Comparison of ENCODE assay signal across 30 cellular contexts in the genomic region with DNA sequence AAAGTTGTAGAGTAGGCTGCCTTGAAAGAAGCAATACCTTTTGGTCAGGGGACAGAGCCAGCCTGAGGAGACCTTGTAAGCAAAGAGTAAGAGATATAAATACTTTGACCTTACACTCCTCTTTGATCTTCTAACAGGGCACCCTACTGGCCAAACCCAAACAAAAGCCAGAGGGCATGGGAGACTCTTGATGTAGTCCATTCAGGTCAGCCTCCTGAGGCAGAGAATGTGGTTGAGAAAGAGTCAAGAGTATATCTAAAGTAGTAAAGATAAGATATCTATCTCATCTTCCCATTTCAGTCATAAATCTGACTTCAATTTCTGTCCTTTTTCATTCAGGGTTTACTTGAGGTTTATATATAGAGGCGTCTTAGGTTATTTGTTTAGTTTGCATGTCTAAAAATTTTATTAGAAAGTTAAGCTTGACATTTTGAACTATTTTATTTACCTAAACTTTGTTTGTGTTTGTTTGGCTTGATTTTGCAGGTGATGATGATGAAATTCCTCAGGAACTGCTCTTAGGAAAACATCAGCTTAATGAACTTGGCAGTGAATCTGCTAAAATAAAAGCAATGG.
A peak's percentile ranks its signal among the peaks of the same experiment; 100 is the strongest.
DNase-seq lines count a peak whose midpoint lies in the region; ATAC-seq, FAIRE-seq and TF ChIP-seq lines count a peak whose summit lies in the region.
"Had no signal": no experiment of that assay in that cellular context is flagged by ENCODE, and none has a peak within 500 bp of the region (broad histone marks: within the 10 kb centered on the region; RNA-seq: fewer than 3 reads in every experiment).

No MANE protein-coding gene starts in this region.

- no peaks in the 10 kb centered on the region for H3K79me2 ChIP-seq in K562 (ENCODE audit: control insufficient read depth, insufficient read depth, low read length)

- no peak for DNase-seq in activated T-cell treated with anti-CD3 and anti-CD28 coated beads, Interleukin-2, amount 50 U/mL, for 24 hours
- no peak for DNase-seq in activated T-cell treated with anti-CD3 and anti-CD28 coated beads, Interleukin-2, amount 50 U/mL, for 4 hours
- peak; percentile 11 for DNase-seq in LoVo (ENCODE audit: low spot score)
- no peak for DNase-seq in K562 (ENCODE audit: extremely low read depth in 1 of 4, low spot score in 3 of 4)
- no peak for DNase-seq in naive thymus-derived CD4-positive, alpha-beta T cell
- DNase-seq in HTR-8/SVneo (ENCODE audit: insufficient read length, low spot score), result no peak
- no peak for DNase-seq in Kasumi-1 (lab: John Stamatoyannopoulos, UW)
- DNase-seq in NCI-H1694 (lab: John Stamatoyannopoulos, UW), result no peak
- DNase-seq: activated CD4-positive, alpha-beta T cell treated with anti-CD3 and anti-CD28 coated beads for 48 hours; glutamatergic neuron; left cardiac atrium; midbrain; NCI-H1436 treated with DMSO at 0.1 percent for 48 hours; NCI-H510A treated with DMSO at 0.1 percent for 48 hours; Peyer's patch; SJCRH30; stimulated activated CD4-positive, alpha-beta T cell treated with anti-CD3 and anti-CD28 coated beads, Interleukin-2, amount 100 ng/mL, for 24 hours had no signal

- H3K4me1 ChIP-seq in K562 (replicated peaks in 1 of 2; ENCODE audit: control insufficient read depth in 2 of 2, insufficient read depth in 2 of 2, low read length in 2 of 2), result no peaks in the 10 kb centered on the region
- H3K4me1 ChIP-seq in naive thymus-derived CD4-positive, alpha-beta T cell (ENCODE audit: control insufficient read depth in 2 of 2, insufficient read depth in 2 of 2, low read length in 2 of 2), result no peaks in the 10 kb centered on the region
- H3K4me1 ChIP-seq: ascending aorta, Peyer's patch, SJCRH30, suprapubic skin had no signal

- no peak for FAIRE-seq in K562 (lab: Jason Lieb, UNC)
- no peak for FAIRE-seq in HTR-8/SVneo (lab: Jason Lieb, UNC)
- FAIRE-seq: GM12891, H54, urothelium cell line had no signal

- no peak overlapping the region for H3K9ac ChIP-seq in K562 (ENCODE audit: insufficient read depth in 1 of 2, low read depth in 2 of 2, low read length in 2 of 2)

- H3K27me3 ChIP-seq in K562 (ENCODE audit: control insufficient read depth in 2 of 2, insufficient read depth in 2 of 2, low read length in 2 of 2), result no peaks in the 10 kb centered on the region
- no peaks in the 10 kb centered on the region for H3K27me3 ChIP-seq in naive thymus-derived CD4-positive, alpha-beta T cell (ENCODE audit: control insufficient read depth in 2 of 2, insufficient read depth in 2 of 2, low read length in 2 of 2)
- H3K27me3 ChIP-seq: ascending aorta, Peyer's patch, SJCRH30, suprapubic skin had no signal

- peaks cover 71% of the 10 kb centered on the region for H3K36me3 Mint-ChIP-seq in activated T-cell treated with anti-CD3 and anti-CD28 coated beads, Interleukin-2, amount 50 U/mL, for 24 hours (ENCODE audit: low read depth)
- peaks cover 21% of the 10 kb centered on the region for H3K36me3 Mint-ChIP-seq in activated T-cell treated with anti-CD3 and anti-CD28 coated beads, Interleukin-2, amount 50 U/mL, for 4 hours (ENCODE audit: insufficient read depth)
- H3K36me3 Mint-ChIP-seq in naive thymus-derived CD4-positive, alpha-beta T cell, result peaks cover 4 to 27% (median 16%) of the 10 kb centered on the region in 5 donors
- H3K36me3 Mint-ChIP-seq: natural killer cell treated with Interleukin-12 subunit alpha and Interleukin-12 subunit beta and Interleukin-15 and Interleukin-18, amount 100 ng/mL, for 72 hours had no signal

- H3K4me2 ChIP-seq in K562 (ENCODE audit: insufficient read depth, low read length), result no peak overlapping the region
- H3K4me2 ChIP-seq: smooth muscle cell had no signal

- no peak for ATAC-seq in activated T-cell treated with anti-CD3 and anti-CD28 coated beads, Interleukin-2, amount 50 U/mL, for 4 hours
- peak; percentile 39; the same call in 2 of the 3 replicates for ATAC-seq in K562
- ATAC-seq in naive thymus-derived CD4-positive, alpha-beta T cell, result no peak
- ATAC-seq: activated T-helper 17 cell treated with anti-CD3 and anti-CD28 coated beads, Interleukin-2, amount 50 U/mL, for 72 hours; left cardiac atrium; natural killer cell treated with Interleukin-12 subunit alpha and Interleukin-12 subunit beta and Interleukin-15 and Interleukin-18, amount 100 ng/mL, for 72 hours; stimulated activated effector memory CD8-positive, alpha-beta T cell treated with anti-CD3 and anti-CD28 coated beads, Interleukin-12 subunit alpha, Interleukin-12 subunit beta, amount 100 ng/mL, for 72 hours had no signal

- POLR2A ChIA-PET in K562 (lab: Yijun Ruan, JAX), result interaction anchor here (1.2 kb wide), 1 partner anchor 13 kb away, joined by 3 read pairs; no protein-coding TSS in a partner anchor
- POLR2A ChIA-PET in naive thymus-derived CD4-positive, alpha-beta T cell (lab: Charles Lee), result no interaction called here

- no peak for TF ChIP-seq CTCF in K562 (IDR thresholded peaks at IDR 0.05 in 2 of 3, conservative IDR thresholded peaks at IDR 0.05 in 1 of 3; ENCODE audit: insufficient read depth in 2 of 3, low read depth in 1 of 3, low read length in 3 of 3)

- TF ChIP-seq RAD21 in K562 (CRISPR knock-in tag; conservative IDR thresholded peaks at IDR 0.05 in 1 of 2, IDR thresholded peaks at IDR 0.05 in 1 of 2), result no peak

- BruUV-seq in K562 (replicated peaks; lab: Mats Ljungman, UMichigan), result no TSS peak

- intact Hi-C loops in K562 (cut with micrococcal nuclease), result no loop called here
- intact Hi-C loops in naive thymus-derived CD4-positive, alpha-beta T cell (cut with micrococcal nuclease), result no loop called here

- TF ChIP-seq EP300 in K562 (IDR thresholded peaks at IDR 0.05; ENCODE audit: low read length), result no peak

- no peaks in the 10 kb centered on the region for H3K9me1 ChIP-seq in K562 (ENCODE audit: control insufficient read depth, insufficient read depth, low read length)

- H3K27ac ChIP-seq in K562 (ENCODE audit: extremely low read depth, low read depth, low read length), result no peak overlapping the region
- no peak overlapping the region for H3K27ac ChIP-seq in naive thymus-derived CD4-positive, alpha-beta T cell (ENCODE audit: low read depth, low read length)
- H3K27ac ChIP-seq: ascending aorta, HL-60, Peyer's patch, SJCRH30, suprapubic skin had no signal

- H3K4me3 ChIP-seq in K562, result no peak overlapping the region
- H3K4me3 ChIP-seq in naive thymus-derived CD4-positive, alpha-beta T cell (ENCODE audit: low read length), result no peak overlapping the region
- H3K4me3 ChIP-seq: ascending aorta, Peyer's patch, SJCRH30, smooth muscle cell, suprapubic skin had no signal

- peak overlapping the region; percentile 61 for H3K27ac Mint-ChIP-seq in activated T-cell treated with anti-CD3 and anti-CD28 coated beads, Interleukin-2, amount 50 U/mL, for 24 hours
- peak overlapping the region in 6 of 9 donors; percentile 1 to 68 (median 20) for H3K27ac Mint-ChIP-seq in naive thymus-derived CD4-positive, alpha-beta T cell
- H3K27ac Mint-ChIP-seq: activated naive CD8-positive, alpha-beta T cell; activated T-helper 17 cell treated with anti-CD3 and anti-CD28 coated beads, Interleukin-2, amount 50 U/mL, for 72 hours; stimulated activated effector memory CD8-positive, alpha-beta T cell treated with anti-CD3 and anti-CD28 coated beads, Interleukin-12 subunit alpha, Interleukin-12 subunit beta, amount 100 ng/mL, for 72 hours; T-helper 1 cell treated with Interleukin-12 subunit alpha and Interleukin-12 subunit beta and Interleukin-4 antibody, amounts not matched to agents 30 μg/mL and 1 μg/mL, for 36 hours had no signal

- in situ Hi-C loops in K562 (cut with MboI), result no loop called here

- H3K27me3 Mint-ChIP-seq in activated T-cell treated with anti-CD3 and anti-CD28 coated beads, Interleukin-2, amount 50 U/mL, for 24 hours, result no peaks in the 10 kb centered on the region
- H3K27me3 Mint-ChIP-seq in activated T-cell treated with anti-CD3 and anti-CD28 coated beads, Interleukin-2, amount 50 U/mL, for 4 hours (ENCODE audit: low read depth), result no peaks in the 10 kb centered on the region
- no peaks in the 10 kb centered on the region for H3K27me3 Mint-ChIP-seq in naive thymus-derived CD4-positive, alpha-beta T cell
- H3K27me3 Mint-ChIP-seq: activated naive CD8-positive, alpha-beta T cell; activated T-helper 17 cell treated with anti-CD3 and anti-CD28 coated beads, Interleukin-2, amount 50 U/mL, for 72 hours; IgD-negative memory B cell; natural killer cell treated with Interleukin-12 subunit alpha and Interleukin-12 subunit beta and Interleukin-15 and Interleukin-18, amount 100 ng/mL, for 72 hours had no signal

- no peak overlapping the region for H2AFZ ChIP-seq in K562 (ENCODE audit: low read depth, low read length)

- H3K36me3 ChIP-seq in K562 (ENCODE audit: control insufficient read depth, insufficient read depth, low read length), result peaks cover 75% of the 10 kb centered on the region
- peaks cover 2 to 49% (median 11%) of the 10 kb centered on the region in 3 experiments for H3K36me3 ChIP-seq in naive thymus-derived CD4-positive, alpha-beta T cell (ENCODE audit: control insufficient read depth in 2 of 3, insufficient read depth in 3 of 3, low read length in 3 of 3)

- H3K4me1 Mint-ChIP-seq in activated T-cell treated with anti-CD3 and anti-CD28 coated beads, Interleukin-2, amount 50 U/mL, for 24 hours (ENCODE audit: low read depth), result peaks cover 17% of the 10 kb centered on the region
- no peaks in the 10 kb centered on the region for H3K4me1 Mint-ChIP-seq in activated T-cell treated with anti-CD3 and anti-CD28 coated beads, Interleukin-2, amount 50 U/mL, for 4 hours (ENCODE audit: low read depth)
- peaks cover 0 to 6% (median 0%) of the 10 kb centered on the region in 7 donors for H3K4me1 Mint-ChIP-seq in naive thymus-derived CD4-positive, alpha-beta T cell
- H3K4me1 Mint-ChIP-seq: activated T-helper 17 cell treated with anti-CD3 and anti-CD28 coated beads, Interleukin-2, amount 50 U/mL, for 72 hours had no signal

- no peak for TF ChIP-seq POLR2A in K562 (conservative IDR thresholded peaks at IDR 0.05)

- no peaks in the 10 kb centered on the region for H3K9me3 Mint-ChIP-seq in activated T-cell treated with anti-CD3 and anti-CD28 coated beads, Interleukin-2, amount 50 U/mL, for 24 hours
- H3K9me3 Mint-ChIP-seq in activated T-cell treated with anti-CD3 and anti-CD28 coated beads, Interleukin-2, amount 50 U/mL, for 4 hours, result no peaks in the 10 kb centered on the region
- no peaks in the 10 kb centered on the region for H3K9me3 Mint-ChIP-seq in naive thymus-derived CD4-positive, alpha-beta T cell
- H3K9me3 Mint-ChIP-seq: activated T-helper 17 cell treated with anti-CD3 and anti-CD28 coated beads, Interleukin-2, amount 50 U/mL, for 72 hours; IgD-negative memory B cell; natural killer cell treated with Interleukin-12 subunit alpha and Interleukin-12 subunit beta and Interleukin-15 and Interleukin-18, amount 100 ng/mL, for 72 hours; stimulated activated effector memory CD8-positive, alpha-beta T cell treated with anti-CD3 and anti-CD28 coated beads, Interleukin-12 subunit alpha, Interleukin-12 subunit beta, amount 100 ng/mL, for 72 hours; T-helper 1 cell treated with Interleukin-12 subunit alpha and Interleukin-12 subunit beta and Interleukin-4 antibody, amounts not matched to agents 30 μg/mL and 1 μg/mL, for 36 hours had no signal

- WGBS in K562 (ENCODE audit: insufficient coverage, low coverage, missing lambda C conversion rate), result 92% methylated on average over 1 of the region's 1 CpG

- no peaks in the 10 kb centered on the region for H4K20me1 ChIP-seq in K562 (replicated peaks; ENCODE audit: control insufficient read depth, insufficient read depth, low read length)

- no peaks in the 10 kb centered on the region for H3K9me3 ChIP-seq in K562 (replicated peaks; ENCODE audit: control insufficient read depth, insufficient read depth, low read depth, low read length)
- no peaks in the 10 kb centered on the region for H3K9me3 ChIP-seq in naive thymus-derived CD4-positive, alpha-beta T cell (ENCODE audit: control insufficient read depth in 2 of 3, low read length in 3 of 3)
- H3K9me3 ChIP-seq: ascending aorta, Peyer's patch, SJCRH30, suprapubic skin had no signal

- no peak overlapping the region for H3K4me3 Mint-ChIP-seq in activated T-cell treated with anti-CD3 and anti-CD28 coated beads, Interleukin-2, amount 50 U/mL, for 24 hours
- H3K4me3 Mint-ChIP-seq in activated T-cell treated with anti-CD3 and anti-CD28 coated beads, Interleukin-2, amount 50 U/mL, for 4 hours, result no peak overlapping the region
- H3K4me3 Mint-ChIP-seq in naive thymus-derived CD4-positive, alpha-beta T cell, result no peak overlapping the region
- H3K4me3 Mint-ChIP-seq: activated naive CD8-positive, alpha-beta T cell; activated T-helper 17 cell treated with anti-CD3 and anti-CD28 coated beads, Interleukin-2, amount 50 U/mL, for 72 hours; IgD-negative memory B cell; natural killer cell treated with Interleukin-12 subunit alpha and Interleukin-12 subunit beta and Interleukin-15 and Interleukin-18, amount 100 ng/mL, for 72 hours; stimulated activated effector memory CD8-positive, alpha-beta T cell treated with anti-CD3 and anti-CD28 coated beads, Interleukin-12 subunit alpha, Interleukin-12 subunit beta, amount 100 ng/mL, for 72 hours; T-helper 1 cell treated with Interleukin-12 subunit alpha and Interleukin-12 subunit beta and Interleukin-4 antibody, amounts not matched to agents 30 μg/mL and 1 μg/mL, for 36 hours had no signal

- CTCF ChIA-PET in K562 (lab: Yijun Ruan, JAX; ENCODE audit: low intra/inter-chr PET ratio), result interaction anchor here (0.7 kb wide), 1 partner anchor 1891 kb away, joined by 3 read pairs; no protein-coding TSS in a partner anchor
- CTCF ChIA-PET in naive thymus-derived CD4-positive, alpha-beta T cell (lab: Charles Lee), result no interaction called here
